1 cellular context compared by ENCODE assay signal in genomic region chr3:88058322-88058592, GRCh38.
TF ChIP-seq lines count a peak whose summit lies in the region.

No MANE protein-coding gene starts in this region.

TF ChIP-seq in HepG2, 621 proteins besides CTCF, POLR2A, EP300 and RAD21:
- TF ChIP-seq JUNB (CRISPR knock-in tag; IDR thresholded peaks at IDR 0.05; ENCODE audit: borderline replicate concordance): no peak
- TF ChIP-seq ZNF260 (CRISPR knock-in tag; IDR thresholded peaks at IDR 0.05; ENCODE audit: borderline replicate concordance, low read depth): no peak
- 0 out of 2 replicates have a peak, but pooled peaks have one; percentile 11 for TF ChIP-seq AKAP8 (CRISPR knock-in tag; IDR thresholded peaks at IDR 0.05)
- no peak for TF ChIP-seq ZKSCAN1 (IDR thresholded peaks at IDR 0.05; ENCODE audit: low read length)
- TF ChIP-seq ZNF235 (CRISPR knock-in tag; IDR thresholded peaks at IDR 0.05; ENCODE audit: borderline replicate concordance): no peak
- peak; percentile 30; the same call in 1 of the 2 replicates for TF ChIP-seq FOXK1 (CRISPR knock-in tag; IDR thresholded peaks at IDR 0.05; ENCODE audit: borderline replicate concordance, low read depth)
- no peak for TF ChIP-seq GLMP (CRISPR knock-in tag; IDR thresholded peaks at IDR 0.05; ENCODE audit: borderline replicate concordance)
- TF ChIP-seq ZNF749 (CRISPR knock-in tag; IDR thresholded peaks at IDR 0.05; ENCODE audit: borderline replicate concordance): no peak
- TF ChIP-seq ZNF33A (CRISPR knock-in tag; IDR thresholded peaks at IDR 0.05; ENCODE audit: borderline replicate concordance): 0 out of 2 replicates have a peak, but pooled peaks have one; percentile 3
- TF ChIP-seq MTF1 (CRISPR knock-in tag; IDR thresholded peaks at IDR 0.05): no peak
- TF ChIP-seq MTA3 (CRISPR knock-in tag; IDR thresholded peaks at IDR 0.05): no peak
- no peak for TF ChIP-seq ZNF225 (CRISPR knock-in tag; IDR thresholded peaks at IDR 0.05)
- TF ChIP-seq, protein P1, sequence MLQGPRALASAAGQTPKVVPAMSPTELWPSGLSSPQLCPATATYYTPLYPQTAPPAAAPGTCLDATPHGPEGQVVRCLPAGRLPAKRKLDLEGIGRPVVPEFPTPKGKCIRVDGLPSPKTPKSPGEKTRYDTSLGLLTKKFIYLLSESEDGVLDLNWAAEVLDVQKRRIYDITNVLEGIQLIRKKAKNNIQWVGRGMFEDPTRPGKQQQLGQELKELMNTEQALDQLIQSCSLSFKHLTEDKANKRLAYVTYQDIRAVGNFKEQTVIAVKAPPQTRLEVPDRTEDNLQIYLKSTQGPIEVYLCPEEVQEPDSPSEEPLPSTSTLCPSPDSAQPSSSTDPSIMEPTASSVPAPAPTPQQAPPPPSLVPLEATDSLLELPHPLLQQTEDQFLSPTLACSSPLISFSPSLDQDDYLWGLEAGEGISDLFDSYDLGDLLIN (CRISPR knock-in tag; IDR thresholded peaks at IDR 0.05; ENCODE audit: borderline replicate concordance): no peak
- TF ChIP-seq ZNF501 (CRISPR knock-in tag; IDR thresholded peaks at IDR 0.05): 0 out of 2 replicates have a peak, but pooled peaks have one; percentile 13
